27 cellular contexts compared by ENCODE assay signal in genomic region chr16:78376452-78376851, GRCh38.
"Had no signal": no experiment of that assay in that cellular context is flagged by ENCODE, and none has a peak within 500 bp of the region (broad histone marks: within the 10 kb centered on the region; RNA-seq: fewer than 3 reads in every experiment).

No MANE protein-coding gene starts in this region.

- H3K4me1 ChIP-seq: esophagus muscularis mucosa, left lung, right lobe of liver had no signal

- H2AFZ ChIP-seq: neural progenitor cell had no signal

- H3K36me3 Mint-ChIP-seq: stimulated activated effector memory CD8-positive, alpha-beta T cell treated with anti-CD3 and anti-CD28 coated beads, Interleukin-12 subunit alpha, Interleukin-12 subunit beta, amount 100 ng/mL, for 72 hours had no signal

- H3K4me3 Mint-ChIP-seq: activated naive CD8-positive, alpha-beta T cell; central memory CD8-positive, alpha-beta T cell; dendritic cell treated with granulocyte-macrophage colony-stimulating factor and Interleukin-4, amounts not matched to agents 40 ng/mL and 50 ng/mL, for 4 days; naive thymus-derived CD8-positive, alpha-beta T cell; neural progenitor cell; stimulated activated effector memory CD8-positive, alpha-beta T cell treated with anti-CD3 and anti-CD28 coated beads, Interleukin-12 subunit alpha, Interleukin-12 subunit beta, amount 100 ng/mL, for 72 hours; stimulated activated naive CD8-positive, alpha-beta T cell treated with anti-CD3 and anti-CD28 coated beads, Interleukin-15, Interleukin-2, amounts not matched to agents 100 ng/mL and 50 ng/mL, for 24 hours had no signal

- H3K9me3 Mint-ChIP-seq: central memory CD8-positive, alpha-beta T cell; dendritic cell treated with granulocyte-macrophage colony-stimulating factor and Interleukin-4, amounts not matched to agents 40 ng/mL and 50 ng/mL, for 4 days; stimulated activated effector memory CD8-positive, alpha-beta T cell treated with anti-CD3 and anti-CD28 coated beads, Interleukin-12 subunit alpha, Interleukin-12 subunit beta, amount 100 ng/mL, for 72 hours; stimulated activated naive CD8-positive, alpha-beta T cell treated with anti-CD3 and anti-CD28 coated beads, Interleukin-15, Interleukin-2, amounts not matched to agents 100 ng/mL and 50 ng/mL, for 24 hours had no signal

- H3K27me3 ChIP-seq: esophagus muscularis mucosa, left lung, neural progenitor cell, right lobe of liver, upper lobe of right lung had no signal

- H3K4me2 ChIP-seq: neural progenitor cell had no signal

- H3K36me3 ChIP-seq: esophagus muscularis mucosa, left lung, neural progenitor cell, right lobe of liver, upper lobe of right lung had no signal

- H3K27ac Mint-ChIP-seq: activated naive CD8-positive, alpha-beta T cell; dendritic cell treated with granulocyte-macrophage colony-stimulating factor and Interleukin-4, amounts not matched to agents 40 ng/mL and 50 ng/mL, for 4 days; naive thymus-derived CD8-positive, alpha-beta T cell; neural progenitor cell; stimulated activated effector memory CD8-positive, alpha-beta T cell treated with anti-CD3 and anti-CD28 coated beads, Interleukin-12 subunit alpha, Interleukin-12 subunit beta, amount 100 ng/mL, for 72 hours; stimulated activated naive CD8-positive, alpha-beta T cell treated with anti-CD3 and anti-CD28 coated beads, Interleukin-15, Interleukin-2, amounts not matched to agents 100 ng/mL and 50 ng/mL, for 24 hours had no signal

- ATAC-seq: left lung; naive thymus-derived CD8-positive, alpha-beta T cell; right lobe of liver; stimulated activated effector memory CD8-positive, alpha-beta T cell treated with anti-CD3 and anti-CD28 coated beads, Interleukin-12 subunit alpha, Interleukin-12 subunit beta, amount 100 ng/mL, for 72 hours; upper lobe of right lung had no signal

- H3K9ac ChIP-seq: neural progenitor cell had no signal

- H3K27me3 Mint-ChIP-seq: activated naive CD8-positive, alpha-beta T cell; central memory CD8-positive, alpha-beta T cell; dendritic cell treated with granulocyte-macrophage colony-stimulating factor and Interleukin-4, amounts not matched to agents 40 ng/mL and 50 ng/mL, for 4 days; naive thymus-derived CD8-positive, alpha-beta T cell; stimulated activated naive CD8-positive, alpha-beta T cell treated with anti-CD3 and anti-CD28 coated beads, Interleukin-15, Interleukin-2, amounts not matched to agents 100 ng/mL and 50 ng/mL, for 24 hours had no signal

- H3K4me3 ChIP-seq: esophagus muscularis mucosa, left lung, lung, neural progenitor cell, right lobe of liver, upper lobe of right lung had no signal

- H3K9me3 ChIP-seq: esophagus muscularis mucosa, left lung, right lobe of liver, upper lobe of right lung had no signal

- H3K27ac ChIP-seq: esophagus muscularis mucosa, left lung, neural progenitor cell, right lobe of liver, upper lobe of right lung, VCaP had no signal

- H3K4me1 Mint-ChIP-seq: central memory CD8-positive, alpha-beta T cell; naive thymus-derived CD8-positive, alpha-beta T cell; stimulated activated effector memory CD8-positive, alpha-beta T cell treated with anti-CD3 and anti-CD28 coated beads, Interleukin-12 subunit alpha, Interleukin-12 subunit beta, amount 100 ng/mL, for 72 hours had no signal

- FAIRE-seq: bronchial epithelial cell, islet of Langerhans, small intestine had no signal

- DNase-seq: activated CD4-positive, alpha-beta T cell treated with anti-CD3 and anti-CD28 coated beads for 4 hours; activated CD4-positive, alpha-beta T cell treated with anti-CD3 and anti-CD28 coated beads, Interleukin-2, amount 50 U/mL, for 48 hours; activated CD8-positive, alpha-beta memory T cell treated with anti-CD3 and anti-CD28 coated beads for 24 hours; activated effector memory CD4-positive, alpha-beta T cell treated with Interleukin-2 at 50 U/mL for 16 hours; activated naive CD4-positive, alpha-beta T cell treated with Interleukin-2 at 50 U/mL for 16 hours; anterior cingulate cortex; foreskin melanocyte; left lung; naive thymus-derived CD8-positive, alpha-beta T cell; occipital lobe; posterior cingulate gyrus; right lobe of liver; small intestine; stimulated activated CD4-positive, alpha-beta T cell treated with anti-CD3 and anti-CD28 coated beads, Interleukin-4, amount 100 ng/mL, for 24 hours; T-helper 2 cell; upper lobe of right lung had no signal
